Comparison of ENCODE assay signal across 8 cellular contexts in the genomic region with DNA sequence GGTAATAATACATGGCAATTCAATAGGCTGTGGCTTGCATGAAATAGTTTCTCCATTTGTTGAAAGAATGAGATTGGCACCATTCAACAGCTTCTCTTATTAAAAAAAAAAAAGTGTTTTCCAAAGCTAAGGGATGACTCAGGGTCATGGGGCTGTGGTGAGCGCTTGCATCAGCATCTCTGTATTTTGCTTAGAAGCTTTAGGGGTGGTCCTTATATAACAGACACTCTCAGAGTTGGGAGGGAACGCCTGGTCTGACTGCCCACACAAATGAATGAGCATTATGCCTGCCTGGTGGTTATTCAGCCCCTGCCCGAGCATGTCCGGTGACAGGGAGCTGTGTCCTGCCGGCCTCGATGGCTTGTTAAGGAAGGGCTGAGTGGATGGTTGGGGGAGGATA.
DNase-seq lines count a peak whose midpoint lies in the region; ATAC-seq and TF ChIP-seq lines count a peak whose summit lies in the region.

No MANE protein-coding gene starts in this region.

- no peak overlapping the region for H3K27ac ChIP-seq in heart left ventricle
- H3K27ac ChIP-seq in aorta (ENCODE audit: low read depth in 1 of 2, low read length in 2 of 2) = no peak overlapping the region

- H3K4me3 ChIP-seq in heart left ventricle = no peak overlapping the region
- H3K4me3 ChIP-seq in adipocyte (ENCODE audit: low read length) = peak overlapping the region; percentile 49
- H3K4me3 ChIP-seq in aorta (ENCODE audit: low read length in 2 of 2) = no peak overlapping the region

- H3K27me3 ChIP-seq in heart left ventricle = no peaks in the 10 kb centered on the region
- no peaks in the 10 kb centered on the region for H3K27me3 ChIP-seq in adipocyte (replicated peaks; ENCODE audit: control insufficient read depth, insufficient read depth, low read length)
- no peaks in the 10 kb centered on the region for H3K27me3 ChIP-seq in aorta (ENCODE audit: control insufficient read depth in 1 of 2, insufficient read depth in 2 of 2, low read length in 1 of 2)

- 83 to 87% (median 84%) methylated on average over 6 of the region's 6 CpGs for WGBS in heart left ventricle, 4 donors
- WGBS in aorta, 2 donors = 58 to 59% methylated on average over 6 of the region's 6 CpGs

- TF ChIP-seq POLR2A in heart left ventricle (IDR thresholded peaks at IDR 0.05) = no peak

- H3K9me3 ChIP-seq in heart left ventricle = no peaks in the 10 kb centered on the region
- H3K9me3 ChIP-seq in adipocyte (ENCODE audit: control insufficient read depth, low read length) = no peaks in the 10 kb centered on the region
- H3K9me3 ChIP-seq in aorta (ENCODE audit: control insufficient read depth, low read length) = no peaks in the 10 kb centered on the region

- no peak for TF ChIP-seq CTCF in heart left ventricle (IDR thresholded peaks at IDR 0.05)

- intact Hi-C loops in heart left ventricle (cut with DNase I) (no loop called here), Right ventricle myocardium inferior (cut with DNase I) (no loop called here), aorta (cut with DNase I) (no loop called here)

- ATAC-seq in heart left ventricle (peak; percentile 40 to 80 (median 68)), Right ventricle myocardium inferior (no peak), aorta (ENCODE audit: low FRiP score) (peak; percentile 81), GM21381 (IDR thresholded peaks at IDR 0.05; ENCODE audit: unreplicated experiment) (no peak), GM21619 (IDR thresholded peaks at IDR 0.05; ENCODE audit: unreplicated experiment) (no peak)

- DNase-seq in heart left ventricle (no peak), Right ventricle myocardium inferior (ENCODE audit: missing footprints) (no peak), adipocyte (ENCODE audit: low read depth) (peak; percentile 88), kidney tubule cell (ENCODE audit: low spot score) (peak; percentile 69), aorta (peak; percentile 71 to 78), NCI-H2227 (lab: John Stamatoyannopoulos, UW; ENCODE audit: unreplicated experiment) (no peak)

- H3K36me3 ChIP-seq in heart left ventricle (no peaks in the 10 kb centered on the region), adipocyte (ENCODE audit: control insufficient read depth, insufficient read depth, low read length, severe bottlenecking) (no peaks in the 10 kb centered on the region), aorta (ENCODE audit: control insufficient read depth in 1 of 2, insufficient read depth in 2 of 2, low read length in 1 of 2) (no peaks in the 10 kb centered on the region)

- H3K9ac ChIP-seq in adipocyte (ENCODE audit: low read length) = peak overlapping the region; percentile 77

- peaks cover 0 to 6% (median 0%) of the 10 kb centered on the region in 12 donors for H3K4me1 ChIP-seq in heart left ventricle
- peaks cover 60% of the 10 kb centered on the region for H3K4me1 ChIP-seq in adipocyte (ENCODE audit: control insufficient read depth, insufficient read depth, low read length)
- H3K4me1 ChIP-seq in aorta (ENCODE audit: control insufficient read depth in 1 of 2, insufficient read depth in 2 of 2, low read length in 2 of 2) = no peaks in the 10 kb centered on the region

Comparison
In these comparisons a context has a peak if more than half of its experiments do, and no peak if none do; other contexts are left out.
1. ATAC-seq: peak in heart left ventricle (4 of 4) and aorta (single experiment); none in Right ventricle myocardium inferior (single experiment), GM21381 (single experiment) and GM21619 (single experiment).
2. DNase-seq: peak in adipocyte (single experiment), kidney tubule cell (single experiment) and aorta (2 of 2); none in heart left ventricle (0 of 5), Right ventricle myocardium inferior (single experiment) and NCI-H2227 (single experiment).